In genomic region chr2:113889471-113890252, GRCh38 we compare ENCODE assay signal across 1 cellular context.
TF ChIP-seq lines count a peak whose summit lies in the region.

ACTR3 (plus strand) TSS chr2:113890089; CDS start chr2:113890280, 191 bp downstream.

TF ChIP-seq in K562, 482 proteins besides CTCF, POLR2A, EP300 and RAD21 (continued from another document and continues in another):
- no peak for TF ChIP-seq HOMEZ (CRISPR knock-in tag; IDR thresholded peaks at IDR 0.05)
- peak; percentile 21 for TF ChIP-seq TEAD4 (IDR thresholded peaks at IDR 0.05; ENCODE audit: low read length)
- TF ChIP-seq TEAD4 (CRISPR knock-in tag; IDR thresholded peaks at IDR 0.05; ENCODE audit: borderline replicate concordance): no peak
- no peak for TF ChIP-seq COPS2 (conservative IDR thresholded peaks at IDR 0.05)
- no peak for TF ChIP-seq PHF21A (IDR thresholded peaks at IDR 0.05; ENCODE audit: borderline replicate concordance, low read depth)
- TF ChIP-seq PURB (CRISPR knock-in tag; IDR thresholded peaks at IDR 0.05; ENCODE audit: low read depth): no peak
- peak; percentile 22 for TF ChIP-seq RBBP5 (IDR thresholded peaks at IDR 0.05; ENCODE audit: borderline replicate concordance, insufficient read depth, low read length, poor library complexity, severe bottlenecking)
- TF ChIP-seq ETS1 (conservative IDR thresholded peaks at IDR 0.05; ENCODE audit: control insufficient read depth, low read depth, low read length): peak; percentile 76
- peak; percentile 29; the same call in 1 of the 2 replicates for TF ChIP-seq ZBTB33 (CRISPR knock-in tag; IDR thresholded peaks at IDR 0.05)
- peak; percentile 84 for TF ChIP-seq THAP12 (CRISPR knock-in tag; IDR thresholded peaks at IDR 0.05)
- TF ChIP-seq GTF2E2 (tag; IDR thresholded peaks at IDR 0.05): peak; percentile 87
- no peak for TF ChIP-seq BCLAF1 (IDR thresholded peaks at IDR 0.05; ENCODE audit: borderline replicate concordance in 1 of 2, control insufficient read depth in 1 of 2, low read depth in 2 of 2, low read length in 1 of 2)
- TF ChIP-seq CTBP1 (IDR thresholded peaks at IDR 0.05; ENCODE audit: borderline replicate concordance): peak; percentile 77; the same call in 1 of the 2 replicates
- TF ChIP-seq IRF9 (tag; IDR thresholded peaks at IDR 0.05): no peak
- TF ChIP-seq TFAP4 (CRISPR knock-in tag; IDR thresholded peaks at IDR 0.05; ENCODE audit: borderline replicate concordance): peak; percentile 97
- peak; percentile 94 for TF ChIP-seq TAF1 (IDR thresholded peaks at IDR 0.05; ENCODE audit: control insufficient read depth, extremely low read depth, insufficient read depth, low read length, severe bottlenecking)
- peak; percentile 95 for TF ChIP-seq POLR2B (IDR thresholded peaks at IDR 0.05; ENCODE audit: low read depth, partially characterized antibody)
- TF ChIP-seq TEAD1 (CRISPR knock-in tag; IDR thresholded peaks at IDR 0.05): 0 out of 4 replicates have a peak, but pooled peaks of 1 of the 2 experiments have one; percentile 18
- no peak for TF ChIP-seq E2F5 (CRISPR knock-in tag; IDR thresholded peaks at IDR 0.05)
- TF ChIP-seq NR0B1 (IDR thresholded peaks at IDR 0.05; ENCODE audit: partially characterized antibody): no peak
- no peak for TF ChIP-seq TAF15 (IDR thresholded peaks at IDR 0.05; ENCODE audit: low read depth, low read length)
- peak; percentile 71 for TF ChIP-seq ZFX (CRISPR knock-in tag; IDR thresholded peaks at IDR 0.05)
- no peak for TF ChIP-seq DLX4 (CRISPR knock-in tag; IDR thresholded peaks at IDR 0.05)
- no peak for TF ChIP-seq PREB (CRISPR knock-in tag; IDR thresholded peaks at IDR 0.05)
- 0 out of 2 replicates have a peak, but pooled peaks have one; percentile 33 for TF ChIP-seq MTA1 (IDR thresholded peaks at IDR 0.05; ENCODE audit: borderline replicate concordance)
- TF ChIP-seq FOXK2 (conservative IDR thresholded peaks at IDR 0.05 in 1 of 2, IDR thresholded peaks at IDR 0.05 in 1 of 2; ENCODE audit: low read depth in 2 of 2): peak; percentile 58 to 60; a peak in 3 of 4 replicates
- TF ChIP-seq NCOA6 (IDR thresholded peaks at IDR 0.05): no peak; the same call in 1 of the 2 replicates
- peak; percentile 64; the same call in 1 of the 2 replicates for TF ChIP-seq ZNF740 (CRISPR knock-in tag; IDR thresholded peaks at IDR 0.05)
- no peak for TF ChIP-seq ZNF740 (tag; IDR thresholded peaks at IDR 0.05)
- TF ChIP-seq KLF16 (IDR thresholded peaks at IDR 0.05): no peak
- peak in 1 of 3 experiments; percentile 63; a peak in 1 of 6 replicates for TF ChIP-seq ZBTB11 (CRISPR knock-in tag; IDR thresholded peaks at IDR 0.05)
